In the genomic region with DNA sequence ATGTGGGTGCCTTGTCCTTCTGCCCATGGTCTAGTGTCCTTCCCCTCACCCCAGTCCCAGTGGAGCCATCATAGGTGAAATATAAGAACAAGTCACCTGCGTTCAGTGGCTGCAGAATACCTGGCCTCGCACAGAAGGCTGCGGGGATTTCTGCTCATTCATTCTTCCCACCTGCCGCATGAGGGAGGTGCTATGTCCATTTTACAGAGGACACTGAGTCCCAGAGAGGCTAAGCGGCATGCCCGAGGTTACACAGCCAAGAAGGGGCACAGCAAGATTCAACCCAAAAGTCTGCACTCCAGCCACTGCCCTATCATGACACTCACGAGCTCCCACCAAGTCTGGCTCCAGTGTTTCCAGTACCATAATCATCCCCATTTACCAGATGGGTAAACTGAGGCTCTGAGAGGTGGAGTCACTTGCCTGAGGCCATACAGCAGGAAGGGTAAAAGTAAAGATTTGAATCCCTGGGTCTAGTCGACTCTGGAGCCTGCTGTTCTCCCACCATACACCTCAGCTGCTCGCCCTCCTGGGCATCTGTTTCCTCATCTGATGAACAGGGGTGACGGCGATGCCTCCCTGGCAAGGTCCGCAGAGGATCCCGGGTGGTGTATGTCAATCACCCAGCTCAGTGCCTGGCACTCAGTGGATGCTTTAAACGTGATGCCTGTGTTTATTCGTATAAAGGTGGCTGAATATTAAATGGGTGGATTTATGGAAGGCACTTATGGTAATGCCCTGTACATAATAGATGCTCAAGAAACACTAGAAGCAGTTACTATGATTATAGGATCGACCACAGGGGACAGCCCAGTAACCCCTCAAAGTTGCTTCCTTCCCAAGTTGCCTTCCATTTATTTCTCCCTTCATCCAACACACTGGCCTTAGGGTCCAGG, we compare ENCODE assay signal across 10 cellular contexts.
A peak's percentile ranks its signal among the peaks of the same experiment; 100 is the strongest.
DNase-seq lines count a peak whose midpoint lies in the region; ATAC-seq, FAIRE-seq and TF ChIP-seq lines count a peak whose summit lies in the region.
"Had no signal": no experiment of that assay in that cellular context is flagged by ENCODE, and none has a peak within 500 bp of the region (broad histone marks: within the 10 kb centered on the region; RNA-seq: fewer than 3 reads in every experiment).

No MANE protein-coding gene starts in this region.

- no peaks in the 10 kb centered on the region for H3K9me3 ChIP-seq in Panc1 (ENCODE audit: control insufficient read depth, insufficient read depth, low read depth, low read length)
- no peaks in the 10 kb centered on the region for H3K9me3 ChIP-seq in H1 (ENCODE audit: insufficient read depth in 2 of 2, low read depth in 1 of 2, low read length in 1 of 2)
- no peaks in the 10 kb centered on the region for H3K9me3 ChIP-seq in muscle layer of duodenum (ENCODE audit: control insufficient read depth in 1 of 2, low read length in 2 of 2)
- H3K9me3 ChIP-seq in thoracic aorta: no peaks in the 10 kb centered on the region

- no peak overlapping the region for H3K4ac ChIP-seq in H1 (replicated peaks; ENCODE audit: insufficient read length, low read depth, low read length)

- in situ Hi-C loops in Panc1 (cut with HindIII; ENCODE audit: low pct_unique_long_range_greater_than_20kb, low sequenced_read_pairs): no loop called here

- CTCF ChIA-PET in Panc1 (lab: Charles Lee): no interaction called here
- CTCF ChIA-PET in H1 (lab: Charles Lee; ENCODE audit: partially characterized antibody): interaction anchor here (1.5 to 7.0 kb wide), 2 partner anchors 9 to 15 kb away, joined by 3 to 61 read pairs; no protein-coding TSS in a partner anchor

- no peaks in the 10 kb centered on the region for H3K36me3 ChIP-seq in Panc1 (ENCODE audit: control insufficient read depth, insufficient read depth, low read length)
- no peaks in the 10 kb centered on the region for H3K36me3 ChIP-seq in H1 (ENCODE audit: control insufficient read depth in 2 of 4, insufficient read depth in 4 of 4, low read length in 3 of 4)
- no peaks in the 10 kb centered on the region for H3K36me3 ChIP-seq in muscle layer of duodenum (ENCODE audit: control insufficient read depth in 1 of 2, insufficient read depth in 2 of 2, low read length in 2 of 2)
- no peaks in the 10 kb centered on the region for H3K36me3 ChIP-seq in thoracic aorta

- H3K56ac ChIP-seq in H1 (replicated peaks; ENCODE audit: insufficient read length, low read depth, low read length): no peak overlapping the region

- H4K5ac ChIP-seq in H1 (ENCODE audit: insufficient read length, low read depth, low read length): no peak overlapping the region

- no peaks in the 10 kb centered on the region for H4K20me1 ChIP-seq in H1 (replicated peaks in 1 of 2; ENCODE audit: control insufficient read depth in 1 of 2, insufficient read depth in 2 of 2, low read length in 2 of 2)

- peak overlapping the region; percentile 60; the same call in 1 of the 2 replicates for H2BK12ac ChIP-seq in H1 (ENCODE audit: low read depth, low read length)

- no peak for TF ChIP-seq POLR2A in H1 (IDR thresholded peaks at IDR 0.05; ENCODE audit: control extremely low read depth in 1 of 2, low read depth in 2 of 2, low read length in 2 of 2)

- H3K9ac ChIP-seq in H1 (replicated peaks in 1 of 4; ENCODE audit: extremely low read depth in 1 of 4, low read depth in 3 of 4, low read length in 3 of 4): no peak overlapping the region

- H4K8ac ChIP-seq in H1 (ENCODE audit: extremely low read depth, insufficient read depth, low read length): no peak overlapping the region

- H3K27ac ChIP-seq in Panc1 (ENCODE audit: low read length): peak overlapping the region; percentile 75
- no peak overlapping the region for H3K27ac ChIP-seq in H1 (ENCODE audit: low read depth, low read length)
- H3K27ac ChIP-seq in muscle layer of duodenum (ENCODE audit: low read length): peak overlapping the region; percentile 79
- H3K27ac ChIP-seq in thoracic aorta: peak overlapping the region; percentile 62 to 71

- H3K4me1 ChIP-seq in Panc1 (ENCODE audit: control insufficient read depth, insufficient read depth, low read length): peaks cover 18% of the 10 kb centered on the region
- peaks cover 0 to 5% (median 1%) of the 10 kb centered on the region in 4 experiments; a peak in 4 of 7 replicates for H3K4me1 ChIP-seq in H1 (replicated peaks in 1 of 4; ENCODE audit: control insufficient read depth in 3 of 4, insufficient read depth in 4 of 4, low read length in 3 of 4)
- H3K4me1 ChIP-seq in muscle layer of duodenum (ENCODE audit: control insufficient read depth in 1 of 2, insufficient read depth in 2 of 2, low read length in 2 of 2): peaks cover 13 to 20% of the 10 kb centered on the region in 2 donors
- peaks cover 18 to 20% of the 10 kb centered on the region in 2 donors for H3K4me1 ChIP-seq in thoracic aorta (ENCODE audit: control insufficient read depth in 1 of 2, low read depth in 2 of 2)

- H3K79me2 ChIP-seq in H1 (ENCODE audit: control insufficient read depth in 1 of 2, insufficient read depth in 2 of 2, low read length in 2 of 2): no peaks in the 10 kb centered on the region

- no peak overlapping the region for H3K23ac ChIP-seq in H1 (ENCODE audit: insufficient read length)

- no peak overlapping the region for H3K18ac ChIP-seq in H1 (ENCODE audit: extremely low read depth, low read length)

- H3K4me2 ChIP-seq in H1 (ENCODE audit: insufficient read depth in 1 of 2, low read depth in 2 of 2, low read length in 2 of 2): no peak overlapping the region

- peak overlapping the region; percentile 18; the same call in 1 of the 2 replicates for H2BK20ac ChIP-seq in H1 (ENCODE audit: low read length)

- WGBS in H1 (ENCODE audit: extremely low coverage in 1 of 2, insufficient coverage in 1 of 2, insufficient read length in 1 of 2, insufficient replicate concordance in 2 of 2, low coverage in 1 of 2, low lambda C conversion rate in 2 of 2, missing lambda C conversion rate in 1 of 2), 2 experiments: 92% methylated on average over 16 of the region's 16 CpGs; no CpG with 5 or more reads in 1 of the 2 experiments

- no peak overlapping the region for H3K4me3 ChIP-seq in Panc1 (ENCODE audit: low read depth in 2 of 2, low read length in 2 of 2)
- H3K4me3 ChIP-seq in H1 (ENCODE audit: extremely low read depth in 1 of 4, insufficient read depth in 2 of 4, low read depth in 3 of 4, low read length in 4 of 4): no peak overlapping the region
- no peak overlapping the region for H3K4me3 ChIP-seq in muscle layer of duodenum (ENCODE audit: low read depth in 1 of 2, low read length in 2 of 2)
- H3K4me3 ChIP-seq in thoracic aorta: no peak overlapping the region

- no peaks in the 10 kb centered on the region for H3K79me1 ChIP-seq in H1 (ENCODE audit: low read depth, low read length)

- peak overlapping the region; percentile 72; the same call in 1 of the 2 replicates for H2BK15ac ChIP-seq in H1 (ENCODE audit: low read length)

- no peak for FAIRE-seq in H1 (lab: Jason Lieb, UNC)

- no peak for TF ChIP-seq EP300 in H1 (IDR thresholded peaks at IDR 0.05; ENCODE audit: borderline replicate concordance in 1 of 2, low read depth in 2 of 2, low read length in 2 of 2)

- no peak overlapping the region for H2BK120ac ChIP-seq in H1 (replicated peaks; ENCODE audit: low read depth, low read length)

- intact Hi-C loops in Panc1 (cut with micrococcal nuclease; ENCODE audit: unreplicated experiment): loop anchor here (10.0 kb wide), 1 partner anchor 173 kb away; no protein-coding TSS in a partner anchor

- no peak overlapping the region for H2BK5ac ChIP-seq in H1 (ENCODE audit: low read depth, low read length)

- no peak overlapping the region for H3K14ac ChIP-seq in H1 (ENCODE audit: insufficient read length)

- H2AK5ac ChIP-seq in H1 (ENCODE audit: low read depth, low read length): 0 out of 2 replicates have a peak overlapping the region, but pooled peaks have one; percentile 82

- H3K23me2 ChIP-seq in H1 (ENCODE audit: low read depth, low read length): no peaks in the 10 kb centered on the region

- H3K27me3 ChIP-seq in Panc1 (ENCODE audit: control insufficient read depth, insufficient read depth, low read length) (no peaks in the 10 kb centered on the region), H1 (replicated peaks in 1 of 4; ENCODE audit: control insufficient read depth in 3 of 4, extremely low read depth in 1 of 4, insufficient read depth in 3 of 4, low read length in 3 of 4) (no peaks in the 10 kb centered on the region), muscle layer of duodenum (ENCODE audit: low read depth, low read length) (no peaks in the 10 kb centered on the region), thoracic aorta (replicated peaks; ENCODE audit: insufficient read depth) (no peaks in the 10 kb centered on the region)

- no peak overlapping the region for H4K91ac ChIP-seq in H1 (replicated peaks; ENCODE audit: insufficient read length, low read length)

- TF ChIP-seq CTCF in Panc1 (IDR thresholded peaks at IDR 0.05): no peak
- no peak for TF ChIP-seq CTCF in H1 (IDR thresholded peaks at IDR 0.05; ENCODE audit: control extremely low read depth in 1 of 3, insufficient read depth in 1 of 3, low read depth in 1 of 3, low read length in 3 of 3)
- no peak for TF ChIP-seq CTCF in thoracic aorta (IDR thresholded peaks at IDR 0.05)

- POLR2A ChIA-PET in Panc1 (lab: Charles Lee): no interaction called here
- POLR2A ChIA-PET in H1 (lab: Charles Lee; ENCODE audit: partially characterized antibody): interaction anchor here (0.6 to 1.7 kb wide), 2 partner anchors 100 to 302 kb away, joined by 3 to 10 read pairs; a partner anchor contains a TSS

- TF ChIP-seq RAD21 in H1 (IDR thresholded peaks at IDR 0.05 in 1 of 2, conservative IDR thresholded peaks at IDR 0.05 in 1 of 2; ENCODE audit: low read depth in 2 of 2, low read length in 2 of 2): no peak

- H2AFZ ChIP-seq in H1 (ENCODE audit: low read length): no peak overlapping the region

- BruUV-seq in Panc1 (replicated peaks; lab: Mats Ljungman, UMichigan): no TSS peak

- DNase-seq in Panc1 (ENCODE audit: low read depth, low spot score) (no peak), H1 (ENCODE audit: low read depth in 1 of 2, low spot score in 2 of 2) (no peak), thoracic aorta (ENCODE audit: low spot score) (no peak), NCI-H1105 treated with DMSO at 0.1 percent for 48 hours (lab: John Stamatoyannopoulos, UW) (no peak), NCI-H1417 treated with DMSO at 0.1 percent for 48 hours (lab: John Stamatoyannopoulos, UW) (no peak), cerebellum (ENCODE audit: low spot score) (no peak), NCI-H345 treated with DMSO at 0.1 percent for 48 hours (lab: John Stamatoyannopoulos, UW; ENCODE audit: unreplicated experiment) (no peak)
- DNase-seq: CD4-positive, alpha-beta memory T cell; naive B cell had no signal

- ATAC-seq in Panc1 (no peak), thoracic aorta (ENCODE audit: insufficient number of reproducible peaks, low FRiP score, low read depth) (no peak)

TF ChIP-seq in H1, 55 proteins besides CTCF, POLR2A, EP300 and RAD21:
- no peak for TF ChIP-seq RFX5 (IDR thresholded peaks at IDR 0.05; ENCODE audit: borderline replicate concordance, low read depth, low read length)
